ENCODE assay signal across 17 cellular contexts in genomic region chr10:108956149-108956548, GRCh38.
"Had no signal": no experiment of that assay in that cellular context is flagged by ENCODE, and none has a peak within 500 bp of the region (broad histone marks: within the 10 kb centered on the region; RNA-seq: fewer than 3 reads in every experiment).

No MANE protein-coding gene starts in this region.

- H3K27ac ChIP-seq: heart left ventricle, psoas muscle, right lobe of liver, spleen, thoracic aorta, transverse colon had no signal

- ATAC-seq: heart left ventricle; naive thymus-derived CD4-positive, alpha-beta T cell; psoas muscle; right lobe of liver; stimulated activated memory B cell treated with anti-CD40 and anti-IgM and Interleukin-4, amounts not matched to agents 10 μg/mL and 1 μg/mL and 100 μg/mL, for 72 hours; stimulated activated naive CD8-positive, alpha-beta T cell treated with anti-CD3 and anti-CD28 coated beads, Interleukin-15, amount 100 ng/mL, for 72 hours had no signal

- H3K4me1 Mint-ChIP-seq: naive thymus-derived CD4-positive, alpha-beta T cell; nephron progenitor cell; stimulated activated memory B cell treated with anti-CD40 and anti-IgM and Interleukin-4, amounts not matched to agents 10 μg/mL and 1 μg/mL and 100 μg/mL, for 72 hours; stimulated activated naive CD8-positive, alpha-beta T cell treated with anti-CD3 and anti-CD28 coated beads, Interleukin-15, amount 100 ng/mL, for 72 hours had no signal

- H3K4me3 Mint-ChIP-seq: naive thymus-derived CD4-positive, alpha-beta T cell; nephron progenitor cell; stimulated activated memory B cell treated with anti-CD40 and anti-IgM and Interleukin-4, amounts not matched to agents 10 μg/mL and 1 μg/mL and 100 μg/mL, for 72 hours; stimulated activated naive CD8-positive, alpha-beta T cell treated with anti-CD3 and anti-CD28 coated beads, Interleukin-15, amount 100 ng/mL, for 72 hours had no signal

- H3K4me1 ChIP-seq: heart left ventricle, psoas muscle, right lobe of liver, spleen, transverse colon had no signal

- H3K27me3 ChIP-seq: heart left ventricle, right lobe of liver, spleen, transverse colon had no signal

- H3K9me3 ChIP-seq: psoas muscle, right lobe of liver, thoracic aorta had no signal

- H3K27me3 Mint-ChIP-seq: naive thymus-derived CD4-positive, alpha-beta T cell; stimulated activated memory B cell treated with anti-CD40 and anti-IgM and Interleukin-4, amounts not matched to agents 10 μg/mL and 1 μg/mL and 100 μg/mL, for 72 hours; stimulated activated naive CD8-positive, alpha-beta T cell treated with anti-CD3 and anti-CD28 coated beads, Interleukin-15, amount 100 ng/mL, for 72 hours had no signal

- H3K27ac Mint-ChIP-seq: naive thymus-derived CD4-positive, alpha-beta T cell; nephron progenitor cell; stimulated activated memory B cell treated with anti-CD40 and anti-IgM and Interleukin-4, amounts not matched to agents 10 μg/mL and 1 μg/mL and 100 μg/mL, for 72 hours; stimulated activated naive CD8-positive, alpha-beta T cell treated with anti-CD3 and anti-CD28 coated beads, Interleukin-15, amount 100 ng/mL, for 72 hours had no signal

- DNase-seq: dermis blood vessel endothelial cell; heart left ventricle; hippocampal formation; kidney glomerular epithelial cell; naive thymus-derived CD4-positive, alpha-beta T cell; nephron progenitor cell; psoas muscle; retina; right lobe of liver; spleen; stimulated activated CD4-positive, alpha-beta T cell treated with anti-CD3 and anti-CD28 coated beads, Interleukin-15, amount 100 ng/mL, for 24 hours; stimulated activated CD4-positive, alpha-beta T cell treated with anti-CD3 and anti-CD28 coated beads, Interleukin-1b, Interleukin-23, amount 100 ng/mL, for 48 hours; stimulated activated CD4-positive, alpha-beta T cell treated with anti-CD3 and anti-CD28 coated beads, Interleukin-4, amount 100 ng/mL, for 24 hours; stimulated activated naive CD8-positive, alpha-beta T cell treated with anti-CD3 and anti-CD28 coated beads, Interleukin-15, amount 100 ng/mL, for 72 hours; transverse colon had no signal

- H3K4me3 ChIP-seq: heart left ventricle, psoas muscle, right lobe of liver, spleen, thoracic aorta, transverse colon had no signal

- H3K36me3 ChIP-seq: heart left ventricle, right lobe of liver, spleen, thoracic aorta, transverse colon had no signal

- H3K36me3 Mint-ChIP-seq: naive thymus-derived CD4-positive, alpha-beta T cell had no signal
